In genomic region chr12:93377543-93378372, GRCh38 we compare ENCODE assay signal across 8 cellular contexts. TPM values are rescaled to one million over a fixed set of nuclear protein-coding genes. Genes with fewer than 3 reads are reported as not detected.
DNase-seq lines count a peak whose midpoint lies in the region; TF ChIP-seq lines count a peak whose summit lies in the region.
"Not testable (repeated sequence)": the region's sequence is repeated elsewhere in the genome, so short reads cannot be mapped to it uniquely, and the experiment has no call there.

TSS of gene NUDT4 (plus strand) at chr12:93377925. CDS start at chr12:93378323, 398 bp downstream.

- H3K4me1 ChIP-seq in neutrophil (ENCODE audit: control insufficient read depth in 1 of 2, insufficient read depth in 1 of 2, low read depth in 1 of 2, low read length in 1 of 2), result peaks cover 39 to 46% of the 10 kb centered on the region in 2 experiments

- TF ChIP-seq CTCF in HFF-Myc (IDR thresholded peaks at IDR 0.05; ENCODE audit: low read depth, low read length, missing control alignments); neutrophil (IDR thresholded peaks at IDR 0.05); subcutaneous adipose tissue (IDR thresholded peaks at IDR 0.05; ENCODE audit: low read depth): not testable (repeated sequence)

- H3K27me3 ChIP-seq in neutrophil, result not testable (repeated sequence)

- in situ Hi-C loops in SK-MEL-5 (cut with HindIII; ENCODE audit: low pct_unique_long_range_greater_than_20kb, low sequenced_read_pairs), result not testable (repeated sequence)

- H3K36me3 ChIP-seq in neutrophil, result not testable (repeated sequence)

- H3K9me3 ChIP-seq in neutrophil, result not testable (repeated sequence)

- H3K4me3 ChIP-seq in HFF-Myc (replicated peaks; ENCODE audit: low read depth, low read length), result peak within 1 kb of the TSS; percentile 94
- H3K4me3 ChIP-seq in neutrophil (ENCODE audit: low read depth in 1 of 2, low read length in 1 of 2), result peak within 1 kb of the TSS; percentile 87 to 95

- peak; percentile 78 for DNase-seq in GF-D8 (lab: John Stamatoyannopoulos, UW)
- DNase-seq in HFF-Myc (ENCODE audit: extremely low read depth, low read depth), result peak; percentile 67
- DNase-seq in NAMALWA (ENCODE audit: low spot score), result peak; percentile 96
- DNase-seq in SK-MEL-5 (ENCODE audit: low read depth, low spot score), result peak; percentile 94
- peak; percentile 88 to 98 (median 94) for DNase-seq in activated naive CD4-positive, alpha-beta T cell (lab: John Stamatoyannopoulos, UW)
- peak; percentile 87 for DNase-seq in foreskin melanocyte

- peak within 1 kb of the TSS; percentile 81 for H3K27ac ChIP-seq in neutrophil

RNA-seq across cellular contexts. Expression of gene NUDT4, which starts in this region (rescaled TPM):
- total RNA-seq in SK-MEL-5 (2014; rRNA removed; shearing (Covaris generic)), result 86.0 and 86.2 TPM in 2 replicates
- polyA plus RNA-seq in SK-MEL-5 (2015; cell fraction: cytosol; rRNA removed), result 93.3 and 119 TPM in 2 replicates
- polyA plus RNA-seq in SK-MEL-5 (2015; cell fraction: nucleus; rRNA removed), result 32.3 and 33.2 TPM in 2 replicates
- 100 to 1,000 TPM in 2 of 4 donors, 10 to 100 TPM in 2; 58.0 to 147 (median 90.9) TPM for total RNA-seq in subcutaneous adipose tissue

Comparison
In these comparisons a context has a peak if more than half of its experiments do, and no peak if none do; other contexts are left out.
1. Peak in every context shown above with its lines: DNase-seq, H3K4me3 ChIP-seq and H3K27ac ChIP-seq.